17 cellular contexts compared by ENCODE assay signal in the genomic region with DNA sequence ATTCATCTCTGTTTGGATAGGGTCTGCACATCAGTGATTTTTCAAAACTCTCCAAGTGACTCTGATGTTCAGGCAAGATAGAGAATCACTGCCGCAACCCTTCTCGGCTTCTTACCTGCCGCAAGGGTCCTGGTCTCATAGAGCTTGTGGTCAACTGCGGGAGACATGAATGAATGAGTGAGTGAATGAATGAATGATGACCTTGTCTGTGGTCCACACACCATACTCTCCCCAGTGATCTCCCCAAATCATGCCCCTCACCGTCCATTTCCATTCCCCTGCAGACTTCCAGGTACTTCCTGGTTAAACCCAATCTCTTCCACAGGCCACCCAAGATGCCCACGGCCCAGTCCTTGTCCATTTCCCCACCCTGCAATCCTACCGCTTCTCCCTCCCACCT. TPM values are rescaled to one million over a fixed set of nuclear protein-coding genes. Genes with fewer than 3 reads are reported as not detected.
A peak's percentile ranks its signal among the peaks of the same experiment; 100 is the strongest.
DNase-seq lines count a peak whose midpoint lies in the region; ATAC-seq, FAIRE-seq and TF ChIP-seq lines count a peak whose summit lies in the region.
"Had no signal": no experiment of that assay in that cellular context is flagged by ENCODE, and none has a peak within 500 bp of the region (broad histone marks: within the 10 kb centered on the region; RNA-seq: fewer than 3 reads in every experiment).

No MANE protein-coding gene starts in this region.

- H3K18ac ChIP-seq in neuronal stem cell (ENCODE audit: low read length), result no peak overlapping the region

- H3K14ac ChIP-seq in neuronal stem cell (ENCODE audit: low read length), result peak overlapping the region; percentile 63

- H3K4me3 Mint-ChIP-seq in activated T-cell treated with anti-CD3 and anti-CD28 coated beads, Interleukin-2, amount 50 U/mL, for 24 hours, result no peak overlapping the region
- no peak overlapping the region for H3K4me3 Mint-ChIP-seq in activated T-cell treated with anti-CD3 and anti-CD28 coated beads, Interleukin-2, amount 50 U/mL, for 72 hours
- H3K4me3 Mint-ChIP-seq: CD14-positive monocyte; CD8-positive, alpha-beta T cell had no signal

- no peak for TF ChIP-seq RAD21 in K562 (CRISPR knock-in tag; conservative IDR thresholded peaks at IDR 0.05 in 1 of 2, IDR thresholded peaks at IDR 0.05 in 1 of 2)

- H3K23ac ChIP-seq in neuronal stem cell (ENCODE audit: low read depth, low read length, poor library complexity), result no peak overlapping the region

- H2BK15ac ChIP-seq in neuronal stem cell (ENCODE audit: low read length), result no peak overlapping the region

- no peaks in the 10 kb centered on the region for H3K79me1 ChIP-seq in neuronal stem cell (ENCODE audit: low read depth, low read length)

- H3K4me1 ChIP-seq in K562 (replicated peaks in 1 of 2; ENCODE audit: control insufficient read depth in 2 of 2, insufficient read depth in 2 of 2, low read length in 2 of 2) (no peaks in the 10 kb centered on the region), neuronal stem cell (ENCODE audit: control insufficient read depth in 2 of 2, insufficient read depth in 1 of 2, low read depth in 1 of 2, low read length in 2 of 2) (no peaks in the 10 kb centered on the region)

- H3K4me2 ChIP-seq in K562 (ENCODE audit: insufficient read depth, low read length), result no peak overlapping the region
- no peak overlapping the region for H3K4me2 ChIP-seq in neuronal stem cell (ENCODE audit: insufficient read depth, low read length, poor library complexity, severe bottlenecking)

- no peaks in the 10 kb centered on the region for H3K36me3 ChIP-seq in K562 (ENCODE audit: control insufficient read depth, insufficient read depth, low read length)
- H3K36me3 ChIP-seq in neuronal stem cell (replicated peaks in 1 of 2; ENCODE audit: control insufficient read depth in 2 of 2, insufficient read depth in 2 of 2, low read length in 2 of 2), result no peaks in the 10 kb centered on the region

- TF ChIP-seq POLR2A in K562 (conservative IDR thresholded peaks at IDR 0.05), result no peak

- H3K9me1 ChIP-seq in K562 (ENCODE audit: control insufficient read depth, insufficient read depth, low read length), result no peaks in the 10 kb centered on the region

- H3K9me3 ChIP-seq in K562 (replicated peaks; ENCODE audit: control insufficient read depth, insufficient read depth, low read depth, low read length), result no peaks in the 10 kb centered on the region
- no peaks in the 10 kb centered on the region for H3K9me3 ChIP-seq in neuronal stem cell (replicated peaks in 1 of 2; ENCODE audit: control insufficient read depth in 2 of 2, insufficient read depth in 1 of 2, low read depth in 1 of 2, low read length in 2 of 2)

- intact Hi-C loops in K562 (cut with micrococcal nuclease), result no loop called here

- H3K27me3 ChIP-seq in K562 (ENCODE audit: control insufficient read depth in 2 of 2, insufficient read depth in 2 of 2, low read length in 2 of 2), result peaks cover 25 to 55% of the 10 kb centered on the region in 2 experiments
- peaks cover 0 to 27% (median 2%) of the 10 kb centered on the region in 3 experiments for H3K27me3 ChIP-seq in neuronal stem cell (ENCODE audit: control insufficient read depth in 3 of 3, insufficient read depth in 3 of 3, low read depth in 1 of 3, low read length in 3 of 3)

- TF ChIP-seq CTCF in K562 (IDR thresholded peaks at IDR 0.05 in 2 of 3, conservative IDR thresholded peaks at IDR 0.05 in 1 of 3; ENCODE audit: insufficient read depth in 2 of 3, low read depth in 1 of 3, low read length in 3 of 3), result no peak

- no peak overlapping the region for H3K4me3 ChIP-seq in K562
- peak overlapping the region in 1 of 2 donors; percentile 25 for H3K4me3 ChIP-seq in neuronal stem cell (ENCODE audit: low read length in 2 of 2)

- TF ChIP-seq EP300 in K562 (IDR thresholded peaks at IDR 0.05; ENCODE audit: low read length), result no peak

- CTCF ChIA-PET in K562 (lab: Yijun Ruan, JAX; ENCODE audit: low intra/inter-chr PET ratio), result interaction anchor here (0.6 kb wide), 1 partner anchor 227 kb away, joined by 3 read pairs; no protein-coding TSS in a partner anchor

- H3K27ac Mint-ChIP-seq in activated T-cell treated with anti-CD3 and anti-CD28 coated beads, Interleukin-2, amount 50 U/mL, for 24 hours, result no peak overlapping the region
- no peak overlapping the region for H3K27ac Mint-ChIP-seq in activated T-cell treated with anti-CD3 and anti-CD28 coated beads, Interleukin-2, amount 50 U/mL, for 72 hours
- H3K27ac Mint-ChIP-seq: CD8-positive, alpha-beta T cell had no signal

- H3K27me3 Mint-ChIP-seq in activated T-cell treated with anti-CD3 and anti-CD28 coated beads, Interleukin-2, amount 50 U/mL, for 24 hours, result peaks cover 24% of the 10 kb centered on the region
- peaks cover 37% of the 10 kb centered on the region for H3K27me3 Mint-ChIP-seq in activated T-cell treated with anti-CD3 and anti-CD28 coated beads, Interleukin-2, amount 50 U/mL, for 72 hours (ENCODE audit: low read depth)

- POLR2A ChIA-PET in K562 (lab: Yijun Ruan, JAX), result interaction anchor here (0.6 to 1.0 kb wide), 3 partner anchors 15 to 953 kb away, joined by 3 to 6 read pairs (median 5); a partner anchor contains a TSS

- H3K27ac ChIP-seq in K562 (ENCODE audit: extremely low read depth, low read depth, low read length), result no peak overlapping the region
- H3K27ac ChIP-seq in neuronal stem cell (replicated peaks; ENCODE audit: low read length), result no peak overlapping the region
- H3K27ac ChIP-seq: 22Rv1 had no signal

- in situ Hi-C loops in K562 (cut with MboI), result no loop called here

- H3K79me2 ChIP-seq in K562 (ENCODE audit: control insufficient read depth, insufficient read depth, low read length), result no peaks in the 10 kb centered on the region

- no peak overlapping the region for H2BK120ac ChIP-seq in neuronal stem cell (ENCODE audit: low read depth, low read length)

- H4K8ac ChIP-seq in neuronal stem cell (ENCODE audit: low read depth, low read length), result no peak overlapping the region

- H3K4ac ChIP-seq in neuronal stem cell (ENCODE audit: low read length), result no peak overlapping the region

- H4K20me1 ChIP-seq in K562 (replicated peaks; ENCODE audit: control insufficient read depth, insufficient read depth, low read length), result no peaks in the 10 kb centered on the region

- H2AK5ac ChIP-seq in neuronal stem cell (ENCODE audit: low read depth, low read length), result no peak overlapping the region

- no peaks in the 10 kb centered on the region for H3K4me1 Mint-ChIP-seq in activated T-cell treated with anti-CD3 and anti-CD28 coated beads, Interleukin-2, amount 50 U/mL, for 24 hours (ENCODE audit: low read depth)
- H3K4me1 Mint-ChIP-seq in activated T-cell treated with anti-CD3 and anti-CD28 coated beads, Interleukin-2, amount 50 U/mL, for 72 hours (ENCODE audit: low read depth), result no peaks in the 10 kb centered on the region

- no peak overlapping the region for H4K91ac ChIP-seq in neuronal stem cell (ENCODE audit: low read depth, low read length, poor library complexity)

- H2AFZ ChIP-seq in K562 (ENCODE audit: low read depth, low read length), result no peak overlapping the region
- H2AFZ ChIP-seq in neuronal stem cell (ENCODE audit: low read length), result no peak overlapping the region

- H2BK5ac ChIP-seq in neuronal stem cell (ENCODE audit: low read length), result no peak overlapping the region

- no peak overlapping the region for H3K9ac ChIP-seq in K562 (ENCODE audit: insufficient read depth in 1 of 2, low read depth in 2 of 2, low read length in 2 of 2)
- no peak overlapping the region for H3K9ac ChIP-seq in neuronal stem cell (ENCODE audit: low read depth, low read length, poor library complexity)

- no peak for FAIRE-seq in K562 (lab: Jason Lieb, UNC)
- FAIRE-seq: HepG2, HTR-8/SVneo had no signal

- no peaks in the 10 kb centered on the region for H3K36me3 Mint-ChIP-seq in activated T-cell treated with anti-CD3 and anti-CD28 coated beads, Interleukin-2, amount 50 U/mL, for 24 hours (ENCODE audit: low read depth)
- no peaks in the 10 kb centered on the region for H3K36me3 Mint-ChIP-seq in activated T-cell treated with anti-CD3 and anti-CD28 coated beads, Interleukin-2, amount 50 U/mL, for 72 hours (ENCODE audit: insufficient read depth in 2 of 2)
- H3K36me3 Mint-ChIP-seq: CD8-positive, alpha-beta T cell had no signal

- no TSS peak for BruUV-seq in K562 (replicated peaks; lab: Mats Ljungman, UMichigan)

- ATAC-seq in activated T-cell treated with anti-CD3 and anti-CD28 coated beads, Interleukin-2, amount 50 U/mL, for 72 hours (replicated peaks in 1 of 2), result no peak
- ATAC-seq in K562 (no peak), HG03196 (IDR thresholded peaks at IDR 0.05; ENCODE audit: unreplicated experiment) (no peak)
- ATAC-seq: CD8-positive, alpha-beta T cell; HepG2 had no signal

- DNase-seq in activated T-cell treated with anti-CD3 and anti-CD28 coated beads, Interleukin-2, amount 50 U/mL, for 24 hours, result peak; percentile 2
- no peak for DNase-seq in activated T-cell treated with anti-CD3 and anti-CD28 coated beads, Interleukin-2, amount 50 U/mL, for 72 hours
- DNase-seq in K562 (ENCODE audit: extremely low read depth in 1 of 4, low spot score in 3 of 4) (no peak), neuronal stem cell (ENCODE audit: low spot score) (no peak), activated gamma-delta T cell treated with Interleukin-2 at 50 U/mL for 16 hours (no peak)
- no peak for DNase-seq in stimulated activated CD4-positive, alpha-beta T cell treated with anti-CD3 and anti-CD28 coated beads, Interleukin-1b, Interleukin-23, amount 100 ng/mL, for 48 hours
- DNase-seq: CD8-positive, alpha-beta T cell; COR-L47; DND-41; GDM1 had no signal

- 4% methylated on average over 7 of the region's 7 CpGs for WGBS in K562 (ENCODE audit: insufficient coverage, low coverage, missing lambda C conversion rate)
- WGBS in neuronal stem cell (ENCODE audit: extremely low coverage in 2 of 2, insufficient read length in 2 of 2, insufficient replicate concordance in 1 of 2), 2 donors, result no CpG with 5 or more reads among the region's 7 CpGs

- H2BK12ac ChIP-seq in neuronal stem cell (ENCODE audit: low read length), result no peak overlapping the region

- H3K9me3 Mint-ChIP-seq in activated T-cell treated with anti-CD3 and anti-CD28 coated beads, Interleukin-2, amount 50 U/mL, for 24 hours, result no peaks in the 10 kb centered on the region
- H3K9me3 Mint-ChIP-seq in activated T-cell treated with anti-CD3 and anti-CD28 coated beads, Interleukin-2, amount 50 U/mL, for 72 hours, result no peaks in the 10 kb centered on the region

RNA-seq across cellular contexts. Expression of a gene that starts 5.9 kb away (rescaled TPM):
- total RNA-seq in activated T-cell treated with anti-CD3 and anti-CD28 coated beads, Interleukin-2, amount 50 U/mL, for 72 hours, result under 1 TPM in 1 of 2 donors, not detected in 1; 0.02 TPM
- total RNA-seq in K562 (2011; cell fraction: chromatin; rRNA removed; ENCODE audit: low replicate concordance), result not detected in 2 replicates
- total RNA-seq in K562 (2011; cell fraction: nucleolus; rRNA removed), result not detected in 2 replicates
- not detected in 2 replicates for total RNA-seq in K562 (2011; cell fraction: nucleoplasm; rRNA removed)
- total RNA-seq in K562 (2014; rRNA removed), result not detected in 2 replicates
- under 0.01 TPM in 1 of 2 replicates, not detected in the other for total RNA-seq in K562 (2014; rRNA removed; fragmentation: Illumina TruSeq; extraction: Trizol)
- total RNA-seq in K562 (2015; rRNA removed; fragmentation: Illumina TruSeq; extraction: Trizol), result not detected in 2 replicates
- total RNA-seq in K562 (2021), result not detected in 2 replicates
- not detected in 2 replicates for polyA plus RNA-seq in K562 (2011; rRNA removed)
- polyA plus RNA-seq in K562 (2011; cell fraction: cytosol; rRNA removed), result under 0.01 TPM in 1 of 2 replicates, not detected in the other
- not detected in 2 replicates for polyA plus RNA-seq in K562 (2011; cell fraction: nucleus; rRNA removed)
- not detected in 2 replicates for polyA plus RNA-seq in K562 (2012)
- polyA plus RNA-seq in K562 (2014; fragmentation: Illumina TruSeq; extraction: Trizol), result not detected in 2 replicates
- polyA plus RNA-seq in K562 (2014; fragmentation: Nextera tagmentation; extraction: Ambion mirVana), result not detected
- polyA plus RNA-seq in K562 (2014; rRNA removed), result not detected in 2 replicates
- polyA minus RNA-seq in K562 (2011; rRNA and poly(A)+ RNA removed), result not detected in 2 replicates
- polyA minus RNA-seq in K562 (2011; cell fraction: cytosol; rRNA and poly(A)+ RNA removed), result not detected in 2 replicates
- not detected in 2 replicates for polyA minus RNA-seq in K562 (2011; cell fraction: nucleus; rRNA and poly(A)+ RNA removed)
- 0.06 TPM for polyA plus RNA-seq in neuronal stem cell (2013, experiment 1 of 2)
- 0.06 TPM for polyA plus RNA-seq in neuronal stem cell (2013, experiment 2 of 2)
- total RNA-seq: CD8-positive, alpha-beta T cell; H4 had no signal
- polyA plus RNA-seq: BJ, CD14-positive monocyte, HepG2 had no signal

RNA-seq across cellular contexts. Expression of a gene that starts 56.5 kb away (rescaled TPM):
- total RNA-seq in activated T-cell treated with anti-CD3 and anti-CD28 coated beads, Interleukin-2, amount 50 U/mL, for 72 hours, result 100 to 1,000 TPM; 274 to 290 TPM
- total RNA-seq in K562 (2011; cell fraction: chromatin; rRNA removed; ENCODE audit: low replicate concordance), result 63.9 and 181 TPM in 2 replicates
- total RNA-seq in K562 (2011; cell fraction: nucleolus; rRNA removed), result 50.4 and 54.7 TPM in 2 replicates
- 123 and 276 TPM in 2 replicates for total RNA-seq in K562 (2011; cell fraction: nucleoplasm; rRNA removed)
- total RNA-seq in K562 (2014; rRNA removed), result 378 and 453 TPM in 2 replicates
- 635 and 699 TPM in 2 replicates for total RNA-seq in K562 (2014; rRNA removed; fragmentation: Illumina TruSeq; extraction: Trizol)
- total RNA-seq in K562 (2015; rRNA removed; fragmentation: Illumina TruSeq; extraction: Trizol), result 463 and 482 TPM in 2 replicates
- total RNA-seq in K562 (2021), result 418 and 448 TPM in 2 replicates
- 408 and 606 TPM in 2 replicates for polyA plus RNA-seq in K562 (2011; rRNA removed)
- polyA plus RNA-seq in K562 (2011; cell fraction: cytosol; rRNA removed), result 122 and 218 TPM in 2 replicates
- 92.6 and 127 TPM in 2 replicates for polyA plus RNA-seq in K562 (2011; cell fraction: nucleus; rRNA removed)
- polyA plus RNA-seq in K562 (2012), result 299 and 379 TPM in 2 replicates
- 454 and 471 TPM in 2 replicates for polyA plus RNA-seq in K562 (2014; fragmentation: Illumina TruSeq; extraction: Trizol)
- 100 to 1,000 TPM; 301 to 366 TPM for polyA plus RNA-seq in K562 (2014; fragmentation: Nextera tagmentation; extraction: Ambion mirVana)
- polyA plus RNA-seq in K562 (2014; rRNA removed), result 591 and 627 TPM in 2 replicates
- 573 and 613 TPM in 2 replicates for polyA minus RNA-seq in K562 (2011; rRNA and poly(A)+ RNA removed)
- polyA minus RNA-seq in K562 (2011; cell fraction: cytosol; rRNA and poly(A)+ RNA removed), result 121 and 162 TPM in 2 replicates
- 49.1 and 87.5 TPM in 2 replicates for polyA minus RNA-seq in K562 (2011; cell fraction: nucleus; rRNA and poly(A)+ RNA removed)
- polyA plus RNA-seq in neuronal stem cell (2013, experiment 1 of 2), result 169 TPM
- polyA plus RNA-seq in neuronal stem cell (2013, experiment 2 of 2), result 171 TPM
